8 cellular contexts compared by ENCODE assay signal in the genomic region with DNA sequence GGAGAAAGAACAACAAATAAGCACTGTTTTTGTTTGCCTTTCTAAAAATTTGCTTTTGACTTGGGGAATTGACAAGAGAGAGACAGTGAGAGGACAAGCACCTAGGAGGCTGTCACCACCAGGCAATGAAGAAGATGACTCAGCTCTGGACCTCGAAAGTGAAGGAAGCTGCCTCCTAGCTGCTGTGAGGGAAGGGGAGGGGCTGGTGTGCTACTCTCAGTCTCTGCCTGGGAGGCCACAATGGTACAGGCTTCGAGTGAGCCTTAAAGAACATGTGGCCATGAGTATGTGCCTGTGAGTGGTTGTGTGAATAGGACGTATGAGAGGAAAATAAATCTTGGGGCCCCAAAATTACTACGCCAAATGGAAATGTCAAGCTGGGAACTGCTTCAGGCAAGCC. TPM values are rescaled to one million over a fixed set of nuclear protein-coding genes. Genes with fewer than 3 reads are reported as not detected.
A peak's percentile ranks its signal among the peaks of the same experiment; 100 is the strongest.
DNase-seq lines count a peak whose midpoint lies in the region; ATAC-seq and TF ChIP-seq lines count a peak whose summit lies in the region.

No MANE protein-coding gene starts in this region.

- H3K4me3 ChIP-seq in breast epithelium (no peak overlapping the region), brain microvascular endothelial cell (ENCODE audit: low read depth, low read length) (no peak overlapping the region), testis (no peak overlapping the region), prostate gland (no peak overlapping the region)

- no peaks in the 10 kb centered on the region for H3K36me3 Mint-ChIP-seq in MCF 10A (ENCODE audit: insufficient read depth, unreplicated experiment)

- peak; percentile 100 for ATAC-seq in HG02623 (IDR thresholded peaks at IDR 0.05; ENCODE audit: unreplicated experiment)
- ATAC-seq in stimulated activated naive CD8-positive, alpha-beta T cell treated with anti-CD3 and anti-CD28 coated beads, Interleukin-15, Interleukin-2, amounts not matched to agents 100 U/mL and 50 U/mL, for 24 hours: peak; percentile 69

- H3K4me3 Mint-ChIP-seq in MCF 10A (ENCODE audit: unreplicated experiment): no peak overlapping the region

- CTCF ChIA-PET in MCF 10A (lab: Yijun Ruan, JAX): interaction anchor here (1.2 to 2.0 kb wide), 3 partner anchors 579 to 1149 kb away, joined by 4 to 5 read pairs (median 5); no protein-coding TSS in a partner anchor

- intact Hi-C loops in MCF 10A (cut with micrococcal nuclease): no loop called here
- intact Hi-C loops in breast epithelium (cut with DNase I; ENCODE audit: low total_unique reads): no loop called here
- intact Hi-C loops in testis (cut with DNase I; ENCODE audit: low total_unique reads): no loop called here
- intact Hi-C loops in prostate gland (cut with DNase I): no loop called here

- BruUV-seq in MCF 10A (replicated peaks; lab: Mats Ljungman, UMichigan): no TSS peak

- POLR2A ChIA-PET in MCF 10A (lab: Yijun Ruan, JAX): interaction anchor here (1.2 kb wide), 1 partner anchor 791 kb away, joined by 4 read pairs; no protein-coding TSS in a partner anchor

- DNase-seq in MCF 10A (ENCODE audit: unreplicated experiment): peak; percentile 43
- no peak for DNase-seq in breast epithelium (ENCODE audit: low spot score in 2 of 2)
- peak; percentile 85 for DNase-seq in MV-4-11 (lab: John Stamatoyannopoulos, UW)
- peak; percentile 78 for DNase-seq in brain microvascular endothelial cell
- DNase-seq in stimulated activated naive CD8-positive, alpha-beta T cell treated with anti-CD3 and anti-CD28 coated beads, Interleukin-15, Interleukin-2, amounts not matched to agents 100 U/mL and 50 U/mL, for 24 hours: no peak
- DNase-seq in testis: no peak
- DNase-seq in prostate gland (ENCODE audit: low spot score): no peak

- H3K27ac Mint-ChIP-seq in MCF 10A (ENCODE audit: low read depth, unreplicated experiment): no peak overlapping the region

- H3K27me3 Mint-ChIP-seq in MCF 10A (ENCODE audit: insufficient read depth, unreplicated experiment): no peaks in the 10 kb centered on the region

- TF ChIP-seq POLR2A in breast epithelium (IDR thresholded peaks at IDR 0.05): no peak
- TF ChIP-seq POLR2A in testis (IDR thresholded peaks at IDR 0.05): no peak
- no peak for TF ChIP-seq POLR2A in prostate gland (IDR thresholded peaks at IDR 0.05)

- peaks cover 12% of the 10 kb centered on the region for H3K4me1 Mint-ChIP-seq in MCF 10A (ENCODE audit: insufficient read depth, unreplicated experiment)

- in situ Hi-C loops in brain microvascular endothelial cell (cut with HindIII; ENCODE audit: low pct_ligation_motif_present, low sequenced_read_pairs): loop anchor here (25.0 kb wide), 3 partner anchors 680 to 1155 kb away; a partner anchor contains a TSS

- no peaks in the 10 kb centered on the region for H3K4me1 ChIP-seq in breast epithelium
- H3K4me1 ChIP-seq in testis: no peaks in the 10 kb centered on the region
- H3K4me1 ChIP-seq in prostate gland (replicated peaks): no peaks in the 10 kb centered on the region

- H3K27me3 ChIP-seq in breast epithelium: no peaks in the 10 kb centered on the region
- H3K27me3 ChIP-seq in brain microvascular endothelial cell (replicated peaks): no peaks in the 10 kb centered on the region
- H3K27me3 ChIP-seq in testis: no peaks in the 10 kb centered on the region
- no peaks in the 10 kb centered on the region for H3K27me3 ChIP-seq in prostate gland (replicated peaks; ENCODE audit: insufficient read depth)

- H3K36me3 ChIP-seq in breast epithelium (no peaks in the 10 kb centered on the region), brain microvascular endothelial cell (replicated peaks) (no peaks in the 10 kb centered on the region), testis (ENCODE audit: low read depth, missing control alignments) (no peaks in the 10 kb centered on the region), prostate gland (no peaks in the 10 kb centered on the region)

- no peaks in the 10 kb centered on the region for H3K9me3 Mint-ChIP-seq in MCF 10A (ENCODE audit: unreplicated experiment)

- H3K9me3 ChIP-seq in breast epithelium (no peaks in the 10 kb centered on the region), testis (no peaks in the 10 kb centered on the region), prostate gland (no peaks in the 10 kb centered on the region)

- no peak for TF ChIP-seq CTCF in MCF 10A (IDR thresholded peaks at IDR 0.05; ENCODE audit: unreplicated experiment)
- no peak for TF ChIP-seq CTCF in breast epithelium (IDR thresholded peaks at IDR 0.05)
- TF ChIP-seq CTCF in brain microvascular endothelial cell (IDR thresholded peaks at IDR 0.05; ENCODE audit: low read depth, low read length, missing control alignments): peak; percentile 47
- TF ChIP-seq CTCF in testis (IDR thresholded peaks at IDR 0.05): no peak
- no peak for TF ChIP-seq CTCF in prostate gland (IDR thresholded peaks at IDR 0.05)

- WGBS in testis, 2 donors: 60 to 64% methylated on average over 4 of the region's 4 CpGs
- 50% methylated on average over 4 of the region's 4 CpGs for WGBS in prostate gland

- H3K27ac ChIP-seq in breast epithelium (no peak overlapping the region), brain microvascular endothelial cell (no peak overlapping the region), testis (no peak overlapping the region), prostate gland (no peak overlapping the region)

RNA-seq across cellular contexts. Expression of a gene that starts 7.1 kb away (rescaled TPM):
- total RNA-seq in MCF 10A (2022) (38.3 and 55.1 TPM in 2 replicates), breast epithelium (100 to 1,000 TPM in 2 of 3 donors, 10 to 100 TPM in 1; 29.0 to 384 (median 177) TPM), testis (10 to 100 TPM; 55.3 to 88.4 TPM), prostate gland (10 to 100 TPM; 60.1 to 69.4 TPM)
- polyA plus RNA-seq in testis (ENCODE audit: insufficient read depth, low read depth, low replicate concordance): 87.8 TPM

RNA-seq across cellular contexts. Expression of a gene that starts 24.3 kb away (rescaled TPM):
- total RNA-seq in MCF 10A (2022): not detected in 2 replicates
- 1 to 10 TPM; 1.2 to 3.8 (median 1.3) TPM for total RNA-seq in breast epithelium
- total RNA-seq in testis: 1 to 10 TPM in 1 of 2 donors, under 1 TPM in 1; 0.62 to 1.9 TPM
- 0.58 TPM for polyA plus RNA-seq in testis (ENCODE audit: insufficient read depth, low read depth, low replicate concordance)
- 1 to 10 TPM in 1 of 2 donors, under 1 TPM in 1; 0.36 to 3.0 TPM for total RNA-seq in prostate gland

Comparison
In these comparisons a context has a peak if more than half of its experiments do, and no peak if none do; other contexts are left out.
1. DNase-seq: peak in MCF 10A (single experiment), MV-4-11 (single experiment) and brain microvascular endothelial cell (single experiment); none in breast epithelium (0 of 2), stimulated activated naive CD8-positive, alpha-beta T cell treated with anti-CD3 and anti-CD28 coated beads, Interleukin-15, Interleukin-2, amounts not matched to agents 100 U/mL and 50 U/mL, for 24 hours (single experiment), testis (single experiment) and prostate gland (single experiment).